Comparison of ENCODE assay signal across 18 cellular contexts in genomic region chr12:76713986-76714385, GRCh38. TPM values are rescaled to one million over a fixed set of nuclear protein-coding genes. Genes with fewer than 3 reads are reported as not detected.
DNase-seq lines count a peak whose midpoint lies in the region; ATAC-seq, FAIRE-seq and TF ChIP-seq lines count a peak whose summit lies in the region.
"Had no signal": no experiment of that assay in that cellular context is flagged by ENCODE, and none has a peak within 500 bp of the region (broad histone marks: within the 10 kb centered on the region; RNA-seq: fewer than 3 reads in every experiment).

No MANE protein-coding gene starts in this region.

- H3K9ac ChIP-seq in K562 (ENCODE audit: insufficient read depth in 1 of 2, low read depth in 2 of 2, low read length in 2 of 2), result no peak overlapping the region

- H3K79me2 ChIP-seq in K562 (ENCODE audit: control insufficient read depth, insufficient read depth, low read length), result no peaks in the 10 kb centered on the region

- no peak overlapping the region for H3K27ac ChIP-seq in K562 (ENCODE audit: extremely low read depth, low read depth, low read length)
- H3K27ac ChIP-seq in sigmoid colon, result no peak overlapping the region

- no peak overlapping the region for H2AFZ ChIP-seq in K562 (ENCODE audit: low read depth, low read length)

- H3K4me1 ChIP-seq in K562 (replicated peaks in 1 of 2; ENCODE audit: control insufficient read depth in 2 of 2, insufficient read depth in 2 of 2, low read length in 2 of 2) (no peaks in the 10 kb centered on the region), sigmoid colon (no peaks in the 10 kb centered on the region)
- H3K4me1 ChIP-seq: HAP-1 had no signal

- TF ChIP-seq EP300 in K562 (IDR thresholded peaks at IDR 0.05; ENCODE audit: low read length), result no peak
- TF ChIP-seq EP300 in sigmoid colon (IDR thresholded peaks at IDR 0.05), result no peak

- CTCF ChIA-PET in K562 (lab: Yijun Ruan, JAX; ENCODE audit: low intra/inter-chr PET ratio), result interaction anchor here (1.3 to 1.5 kb wide), 2 partner anchors 76 to 77 kb away, joined by 3 to 6 read pairs; no protein-coding TSS in a partner anchor

- H3K4me2 ChIP-seq in K562 (ENCODE audit: insufficient read depth, low read length), result no peak overlapping the region

- TF ChIP-seq CTCF in K562 (IDR thresholded peaks at IDR 0.05 in 2 of 3, conservative IDR thresholded peaks at IDR 0.05 in 1 of 3; ENCODE audit: insufficient read depth in 2 of 3, low read depth in 1 of 3, low read length in 3 of 3) (no peak), sigmoid colon (IDR thresholded peaks at IDR 0.05) (no peak)

- POLR2A ChIA-PET in K562 (lab: Yijun Ruan, JAX), result interaction anchor here (1.1 kb wide), 1 partner anchor 24 kb away, joined by 3 read pairs; no protein-coding TSS in a partner anchor

- TF ChIP-seq RAD21 in K562 (CRISPR knock-in tag; conservative IDR thresholded peaks at IDR 0.05 in 1 of 2, IDR thresholded peaks at IDR 0.05 in 1 of 2), result no peak

- BruUV-seq in K562 (replicated peaks; lab: Mats Ljungman, UMichigan), result no TSS peak

- H3K9me3 ChIP-seq in K562 (replicated peaks; ENCODE audit: control insufficient read depth, insufficient read depth, low read depth, low read length) (no peaks in the 10 kb centered on the region), sigmoid colon (no peaks in the 10 kb centered on the region)
- H3K9me3 ChIP-seq: HAP-1 had no signal

- no peaks in the 10 kb centered on the region for H3K9me1 ChIP-seq in K562 (ENCODE audit: control insufficient read depth, insufficient read depth, low read length)

- no peaks in the 10 kb centered on the region for H4K20me1 ChIP-seq in K562 (replicated peaks; ENCODE audit: control insufficient read depth, insufficient read depth, low read length)

- H3K27me3 ChIP-seq in K562 (ENCODE audit: control insufficient read depth in 2 of 2, insufficient read depth in 2 of 2, low read length in 2 of 2) (peaks cover 0 to 3% of the 10 kb centered on the region in 2 experiments; a peak in 1 of 5 replicates), sigmoid colon (no peaks in the 10 kb centered on the region)

- no peak for TF ChIP-seq POLR2A in K562 (conservative IDR thresholded peaks at IDR 0.05)
- TF ChIP-seq POLR2A in sigmoid colon (IDR thresholded peaks at IDR 0.05), result no peak

- DNase-seq in NCI-H226, result peak; percentile 34
- DNase-seq in SK-N-DZ (ENCODE audit: low spot score), result peak; percentile 34
- no peak for DNase-seq in K562 (ENCODE audit: extremely low read depth in 1 of 4, low spot score in 3 of 4)
- no peak for DNase-seq in sigmoid colon
- DNase-seq in globus pallidus (ENCODE audit: low spot score), result no peak
- DNase-seq in left colon, result no peak
- DNase-seq: C1 segment of cervical spinal cord; Calu3; CD4-positive, alpha-beta memory T cell; COR-L47; DMS153; DND-41; GOT3; HFFc6 had no signal

- no peak overlapping the region for H3K4me3 ChIP-seq in K562
- H3K4me3 ChIP-seq in sigmoid colon, result no peak overlapping the region
- H3K4me3 ChIP-seq: GM12878, HAP-1 had no signal

- in situ Hi-C loops in K562 (cut with MboI), result no loop called here

- intact Hi-C loops in K562 (cut with micrococcal nuclease) (no loop called here), sigmoid colon (cut with DNase I) (no loop called here), left colon (cut with DNase I, micrococcal nuclease) (no loop called here)

- no peak for FAIRE-seq in K562 (lab: Jason Lieb, UNC)
- FAIRE-seq: G401.6, GM12878, GM18507 had no signal

- ATAC-seq in K562, result no peak
- ATAC-seq in left colon, result no peak
- ATAC-seq: GM12878 had no signal

- no peaks in the 10 kb centered on the region for H3K36me3 ChIP-seq in K562 (ENCODE audit: control insufficient read depth, insufficient read depth, low read length)
- no peaks in the 10 kb centered on the region for H3K36me3 ChIP-seq in sigmoid colon
- H3K36me3 ChIP-seq: HAP-1 had no signal

TF ChIP-seq in K562, 482 proteins besides CTCF, POLR2A, EP300 and RAD21:
- TF ChIP-seq MEIS2 (IDR thresholded peaks at IDR 0.05; ENCODE audit: partially characterized antibody) (peak; percentile 22), THAP12 (CRISPR knock-in tag; IDR thresholded peaks at IDR 0.05) (no peak)

RNA-seq across cellular contexts. Expression of gene ZDHHC17, which starts 49.9 kb away (rescaled TPM):
- 39.2 and 63.5 TPM in 2 replicates for polyA plus RNA-seq in SK-N-DZ (2014; cell fraction: cytosol; rRNA removed)
- 109 and 145 TPM in 2 replicates for polyA plus RNA-seq in SK-N-DZ (2014; cell fraction: nucleus; rRNA removed)
- total RNA-seq in K562 (2011; cell fraction: chromatin; rRNA removed; ENCODE audit: low replicate concordance), result 214 and 221 TPM in 2 replicates
- 85.4 and 123 TPM in 2 replicates for total RNA-seq in K562 (2011; cell fraction: nucleolus; rRNA removed)
- 120 and 131 TPM in 2 replicates for total RNA-seq in K562 (2011; cell fraction: nucleoplasm; rRNA removed)
- 20.7 and 36.6 TPM in 2 replicates for total RNA-seq in K562 (2014; rRNA removed)
- total RNA-seq in K562 (2014; rRNA removed; fragmentation: Illumina TruSeq; extraction: Trizol), result 40.0 and 45.5 TPM in 2 replicates
- 36.5 and 40.2 TPM in 2 replicates for total RNA-seq in K562 (2015; rRNA removed; fragmentation: Illumina TruSeq; extraction: Trizol)
- 23.8 and 27.5 TPM in 2 replicates for total RNA-seq in K562 (2021)
- polyA plus RNA-seq in K562 (2011; rRNA removed), result 52.8 and 66.0 TPM in 2 replicates
- 12.7 and 24.5 TPM in 2 replicates for polyA plus RNA-seq in K562 (2011; cell fraction: cytosol; rRNA removed)
- 148 and 154 TPM in 2 replicates for polyA plus RNA-seq in K562 (2011; cell fraction: nucleus; rRNA removed)
- polyA plus RNA-seq in K562 (2012), result 14.1 and 18.5 TPM in 2 replicates
- 20.2 and 25.1 TPM in 2 replicates for polyA plus RNA-seq in K562 (2014; fragmentation: Illumina TruSeq; extraction: Trizol)
- 10 to 100 TPM in 1 of 2 experiments, 1 to 10 TPM in 1; 6.7 to 12.4 TPM for polyA plus RNA-seq in K562 (2014; fragmentation: Nextera tagmentation; extraction: Ambion mirVana)
- polyA plus RNA-seq in K562 (2014; rRNA removed), result 26.2 and 31.9 TPM in 2 replicates
- polyA minus RNA-seq in K562 (2011; rRNA and poly(A)+ RNA removed), result 239 and 255 TPM in 2 replicates
- 33.1 and 42.5 TPM in 2 replicates for polyA minus RNA-seq in K562 (2011; cell fraction: cytosol; rRNA and poly(A)+ RNA removed)
- 127 and 168 TPM in 2 replicates for polyA minus RNA-seq in K562 (2011; cell fraction: nucleus; rRNA and poly(A)+ RNA removed)
- 10 to 100 TPM; 38.6 to 54.3 (median 49.1) TPM for total RNA-seq in sigmoid colon
- 1 to 10 TPM in 2 of 3 donors, under 1 TPM in 1; 0.92 to 8.2 (median 5.4) TPM for polyA plus RNA-seq in sigmoid colon
- total RNA-seq in left colon, result 10 to 100 TPM; 14.5 to 17.1 TPM

Comparison
In these comparisons a context has a peak if more than half of its experiments do, and no peak if none do; other contexts are left out.
1. DNase-seq: peak in NCI-H226 (single experiment) and SK-N-DZ (single experiment); none in K562 (0 of 4), sigmoid colon (single experiment), globus pallidus (single experiment) and left colon (0 of 2).